8 cellular contexts compared by ENCODE assay signal in genomic region chr1:147242449-147243227, GRCh38. TPM values are rescaled to one million over a fixed set of nuclear protein-coding genes. Genes with fewer than 3 reads are reported as not detected.
DNase-seq lines count a peak whose midpoint lies in the region; ATAC-seq and TF ChIP-seq lines count a peak whose summit lies in the region.

TSS of gene CHD1L (plus strand) at chr1:147242684. CDS start at chr1:147242704, 20 bp downstream.

- H3K4me3 ChIP-seq in OCI-LY1 (ENCODE audit: low read depth, low read length, poor library complexity, severe bottlenecking), result peak within 1 kb of the TSS; percentile 83
- H3K4me3 ChIP-seq in mononuclear cell (ENCODE audit: low read length), result peak within 1 kb of the TSS; percentile 88

- peak within 1 kb of the TSS; percentile 93 for H3K9ac ChIP-seq in OCI-LY1 (ENCODE audit: low read length)

- DNase-seq in DMS 273 (lab: John Stamatoyannopoulos, UW; ENCODE audit: unreplicated experiment) (peak; percentile 98), HuH-7 (ENCODE audit: low spot score) (peak; percentile 78), epidermal melanocyte (ENCODE audit: insufficient read length, low spot score) (peak; percentile 93)
- peak; percentile 96 for DNase-seq in activated CD8-positive, alpha-beta memory T cell treated with anti-CD3 and anti-CD28 coated beads, Interleukin-2, amount 50 U/mL, for 48 hours
- DNase-seq in stimulated activated CD8-positive, alpha-beta memory T cell treated with anti-CD3 and anti-CD28 coated beads, Interleukin-4, amount 100 ng/mL, for 1 hour (ENCODE audit: low read depth in 2 of 2, low spot score in 1 of 2), result peak; percentile 69 to 88

- H3K79me2 ChIP-seq in OCI-LY1 (ENCODE audit: insufficient read depth, low read length), result peaks cover 40% of the 10 kb centered on the region

- peaks cover 36% of the 10 kb centered on the region for H3K4me1 ChIP-seq in OCI-LY1 (ENCODE audit: insufficient read depth, low read length, severe bottlenecking)
- H3K4me1 ChIP-seq in mononuclear cell (ENCODE audit: insufficient read depth, low read length), result peaks cover 37% of the 10 kb centered on the region

- TF ChIP-seq CTCF in OCI-LY1 (IDR thresholded peaks at IDR 0.05; ENCODE audit: low read length), result peak; percentile 89

- peak within 1 kb of the TSS; percentile 96 for H2AFZ ChIP-seq in OCI-LY1 (ENCODE audit: low read length)

- H4K20me1 ChIP-seq in OCI-LY1 (ENCODE audit: insufficient read depth, low read length), result no peaks in the 10 kb centered on the region

- H3K4me2 ChIP-seq in OCI-LY1 (ENCODE audit: low read length), result peak within 1 kb of the TSS; percentile 88

- no peaks in the 10 kb centered on the region for H3F3A ChIP-seq in OCI-LY1 (ENCODE audit: insufficient read depth, low read length)

- H3K9me2 ChIP-seq in OCI-LY1 (ENCODE audit: low read depth, low read length), result no peaks in the 10 kb centered on the region

- H3K9me3 ChIP-seq in OCI-LY1 (ENCODE audit: low read length) (peaks cover 3% of the 10 kb centered on the region; the same call in 1 of the 2 replicates), mononuclear cell (ENCODE audit: low read depth, low read length) (no peaks in the 10 kb centered on the region)

- H3K27ac ChIP-seq in OCI-LY1 (ENCODE audit: low read depth, low read length, poor library complexity, severe bottlenecking), result peak within 1 kb of the TSS; percentile 24

- ATAC-seq in GM21515 (IDR thresholded peaks at IDR 0.05; ENCODE audit: unreplicated experiment), result peak; percentile 84

- H3K27me3 ChIP-seq in OCI-LY1 (ENCODE audit: insufficient read depth, low read length) (no peaks in the 10 kb centered on the region), mononuclear cell (ENCODE audit: insufficient read depth, low read length) (no peaks in the 10 kb centered on the region)

- no peaks in the 10 kb centered on the region; the same call in 1 of the 2 replicates for H3K36me3 ChIP-seq in OCI-LY1 (ENCODE audit: insufficient read depth, low read length)

RNA-seq across cellular contexts. Expression of gene CHD1L, which starts in this region (rescaled TPM):
- total RNA-seq in mononuclear cell, result 22.6 TPM

Comparison
In these comparisons a context has a peak if more than half of its experiments do, and no peak if none do; other contexts are left out.
1. Peak in every context shown above with its lines: DNase-seq, ATAC-seq, H3K4me3 ChIP-seq and H3K27ac ChIP-seq.